Comparison of ENCODE assay signal across 19 cellular contexts in genomic region chr14:92928258-92928629, GRCh38. TPM values are rescaled to one million over a fixed set of nuclear protein-coding genes. Genes with fewer than 3 reads are reported as not detected.
A peak's percentile ranks its signal among the peaks of the same experiment; 100 is the strongest.
DNase-seq lines count a peak whose midpoint lies in the region; ATAC-seq and TF ChIP-seq lines count a peak whose summit lies in the region.
"Had no signal": no experiment of that assay in that cellular context is flagged by ENCODE, and none has a peak within 500 bp of the region (broad histone marks: within the 10 kb centered on the region; RNA-seq: fewer than 3 reads in every experiment).

No MANE protein-coding gene starts in this region.

- BruUV-seq in OCI-LY7 (replicated peaks; lab: Mats Ljungman, UMichigan) (no TSS peak), Calu3 (replicated peaks; lab: Mats Ljungman, UMichigan) (no TSS peak)

- peak overlapping the region; percentile 30 for H3K4me2 ChIP-seq in OCI-LY7 (ENCODE audit: low read length)

- ATAC-seq in HG03159 (IDR thresholded peaks at IDR 0.05; ENCODE audit: unreplicated experiment) = no peak
- ATAC-seq in HG03342 (IDR thresholded peaks at IDR 0.05; ENCODE audit: unreplicated experiment) = no peak

- H3K9me2 ChIP-seq in OCI-LY7 (ENCODE audit: insufficient read depth, low read length) = no peaks in the 10 kb centered on the region

- H3K36me3 ChIP-seq in OCI-LY7 (ENCODE audit: insufficient read depth, low read length) = no peaks in the 10 kb centered on the region

- H3K9me3 Mint-ChIP-seq in Calu3 (ENCODE audit: low read depth, unreplicated experiment) = no peaks in the 10 kb centered on the region
- H3K9me3 Mint-ChIP-seq: H9 had no signal

- peaks cover 23% of the 10 kb centered on the region for H3K27me3 Mint-ChIP-seq in Calu3 (ENCODE audit: unreplicated experiment)

- H3K4me3 Mint-ChIP-seq in Calu3 (ENCODE audit: low read depth, unreplicated experiment) = no peak overlapping the region
- H3K4me3 Mint-ChIP-seq: B cell; CD4-positive, alpha-beta memory T cell; H9 had no signal

- CTCF ChIA-PET in OCI-LY7 (lab: Charles Lee; ENCODE audit: unreplicated experiment) (no interaction called here), Calu3 (lab: Charles Lee) (no interaction called here)

- no peak overlapping the region for H3K27ac Mint-ChIP-seq in Calu3 (ENCODE audit: unreplicated experiment)
- H3K27ac Mint-ChIP-seq: B cell; CD4-positive, alpha-beta memory T cell; H9 had no signal

- H3K27ac ChIP-seq in OCI-LY7 (ENCODE audit: low read depth, low read length, poor library complexity, severe bottlenecking) = no peak overlapping the region
- H3K27ac ChIP-seq: C4-2B had no signal

- H3K36me3 Mint-ChIP-seq in Calu3 (ENCODE audit: insufficient read depth, unreplicated experiment) = no peaks in the 10 kb centered on the region
- H3K36me3 Mint-ChIP-seq: CD4-positive, alpha-beta memory T cell had no signal

- DNase-seq in Ammon's horn (ENCODE audit: low spot score) = peak; percentile 51
- DNase-seq in OCI-LY7 (ENCODE audit: low spot score) = no peak
- peak; percentile 15 for DNase-seq in dermis blood vessel endothelial cell
- peak in 6 of 10 donors; percentile 28 to 86 (median 70) for DNase-seq in posterior cingulate gyrus
- DNase-seq in stimulated activated CD4-positive, alpha-beta T cell treated with anti-CD3 and anti-CD28 coated beads, Interleukin-2, amount 100 ng/mL, for 48 hours = no peak
- no peak for DNase-seq in Calu3
- DNase-seq: 8988T; CD4-positive, alpha-beta memory T cell; DMS153; DMS79 treated with DMSO at 0.1 percent for 48 hours; EL; GOT3; H9; IMR-90 had no signal

- intact Hi-C loops in OCI-LY7 (cut with micrococcal nuclease; ENCODE audit: unreplicated experiment) (no loop called here), posterior cingulate gyrus (cut with DNase I) (no loop called here), Calu3 (cut with micrococcal nuclease; ENCODE audit: unreplicated experiment) (no loop called here)

- H4K20me1 ChIP-seq in OCI-LY7 (ENCODE audit: insufficient read depth, low read length) = no peaks in the 10 kb centered on the region

- POLR2A ChIA-PET in OCI-LY7 (lab: Charles Lee) = no interaction called here

- no peak overlapping the region for H3K4me3 ChIP-seq in OCI-LY7 (ENCODE audit: low read depth, low read length, poor library complexity, severe bottlenecking)

- no peaks in the 10 kb centered on the region for H3K9me3 ChIP-seq in OCI-LY7 (ENCODE audit: low read length)

- H3K4me1 ChIP-seq in OCI-LY7 (ENCODE audit: insufficient read depth, low read length, poor library complexity, severe bottlenecking) = peaks cover 47% of the 10 kb centered on the region

- H3K4me1 Mint-ChIP-seq in Calu3 (ENCODE audit: low read depth, unreplicated experiment) = no peaks in the 10 kb centered on the region

- H2AFZ ChIP-seq in OCI-LY7 (ENCODE audit: low read length) = no peak overlapping the region

- H3K79me2 ChIP-seq in OCI-LY7 (ENCODE audit: insufficient read depth, low read depth, low read length) = no peaks in the 10 kb centered on the region

- TF ChIP-seq CTCF in OCI-LY7 (conservative IDR thresholded peaks at IDR 0.05; ENCODE audit: low read length) (no peak), Calu3 (IDR thresholded peaks at IDR 0.05; ENCODE audit: unreplicated experiment) (no peak)

RNA-seq across cellular contexts. Expression of gene CHGA, which starts 5.3 kb away (rescaled TPM):
- total RNA-seq in OCI-LY7 (2014; rRNA removed; shearing (Covaris generic)) = not detected in 2 replicates
- total RNA-seq in OCI-LY7 (2022) (0.57 TPM in 1 of 2 replicates, not detected in the other), dermis blood vessel endothelial cell (under 0.01 and 0.09 TPM in 2 replicates), Calu3 (2022) (0.17 and 0.24 TPM in 2 replicates)
- total RNA-seq: B cell; CD4-positive, alpha-beta memory T cell; HT-29; IMR-90 had no signal

Comparison
In these comparisons a context has a peak if more than half of its experiments do, and no peak if none do; other contexts are left out.
1. DNase-seq: peak in Ammon's horn (single experiment), dermis blood vessel endothelial cell (single experiment) and posterior cingulate gyrus (6 of 10); none in OCI-LY7 (single experiment), stimulated activated CD4-positive, alpha-beta T cell treated with anti-CD3 and anti-CD28 coated beads, Interleukin-2, amount 100 ng/mL, for 48 hours (0 of 2) and Calu3 (single experiment).